Comparison of ENCODE assay signal across 20 cellular contexts in the genomic region with DNA sequence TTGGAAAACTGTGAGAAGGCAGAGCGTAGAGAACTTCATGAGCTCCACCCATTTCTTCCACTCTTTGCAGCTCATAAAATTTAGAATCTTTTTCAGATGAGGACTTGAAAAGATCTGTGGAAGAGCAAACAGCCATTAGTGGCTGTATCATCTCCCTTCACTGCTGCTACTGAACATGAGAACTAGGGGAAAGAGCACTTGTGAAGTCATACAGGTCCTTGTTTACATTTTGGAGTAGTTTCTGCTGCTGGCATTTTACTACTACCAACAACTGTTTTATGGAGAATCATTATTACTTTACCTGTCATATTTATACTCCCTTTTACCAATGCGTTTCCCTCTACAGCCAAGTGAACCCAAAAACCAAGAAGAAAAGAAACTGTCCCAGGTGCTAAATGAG. TPM values are rescaled to one million over a fixed set of nuclear protein-coding genes. Genes with fewer than 3 reads are reported as not detected.
DNase-seq lines count a peak whose midpoint lies in the region; ATAC-seq and TF ChIP-seq lines count a peak whose summit lies in the region.
"Had no signal": no experiment of that assay in that cellular context is flagged by ENCODE, and none has a peak within 500 bp of the region (broad histone marks: within the 10 kb centered on the region; RNA-seq: fewer than 3 reads in every experiment).

No MANE protein-coding gene starts in this region.

- H3K9me2 ChIP-seq in PC-3 (replicated peaks; ENCODE audit: low read length), result no peaks in the 10 kb centered on the region

- DNase-seq in DMS53 (lab: John Stamatoyannopoulos, UW), result peak; percentile 1
- DNase-seq in DMS53 treated with DMSO at 0.1 percent for 48 hours (lab: John Stamatoyannopoulos, UW; ENCODE audit: unreplicated experiment), result no peak
- DNase-seq in DMS79 treated with DMSO at 0.1 percent for 48 hours (lab: John Stamatoyannopoulos, UW), result peak; percentile 82
- peak; percentile 16 for DNase-seq in PC-3
- no peak for DNase-seq in left colon
- DNase-seq in mesenteric fat pad (ENCODE audit: low spot score), result no peak
- DNase-seq in NAMALWA (ENCODE audit: low spot score), result no peak
- DNase-seq: AML-193, Kasumi-1, NCI-H1694 treated with DMSO at 0.1 percent for 48 hours, NCI-H2171 treated with DMSO at 0.1 percent for 48 hours, NCI-H526 treated with DMSO at 0.1 percent for 48 hours, RPMI8226, SHP77 treated with DMSO at 0.1 percent for 48 hours, SW 1271, T-helper 17 cell had no signal

- no peaks in the 10 kb centered on the region for H3K79me2 ChIP-seq in PC-3 (ENCODE audit: low read length)

- no TSS peak for BruUV-seq in PC-3 (replicated peaks; lab: Mats Ljungman, UMichigan)

- H3F3A ChIP-seq in PC-3 (ENCODE audit: low read length, unreplicated experiment), result no peaks in the 10 kb centered on the region

- H3K4me1 ChIP-seq in PC-3 (ENCODE audit: insufficient read depth, low read length), result no peaks in the 10 kb centered on the region

- ATAC-seq in PC-3, result peak; percentile 48
- peak; percentile 52 for ATAC-seq in left colon
- ATAC-seq in GM18909 (IDR thresholded peaks at IDR 0.05; ENCODE audit: poor library complexity, unreplicated experiment), result no peak

- no peak overlapping the region for H3K9ac ChIP-seq in PC-3 (ENCODE audit: low read length)

- H3K36me3 ChIP-seq in PC-3 (ENCODE audit: low read depth, low read length), result no peaks in the 10 kb centered on the region

- no peaks in the 10 kb centered on the region for H4K20me1 ChIP-seq in PC-3 (ENCODE audit: low read length)

- H3K9me3 ChIP-seq in PC-3 (ENCODE audit: low read length), result no peaks in the 10 kb centered on the region

- H3K4me3 ChIP-seq in PC-3 (ENCODE audit: low read length), result no peak overlapping the region
- H3K4me3 ChIP-seq: SK-N-MC had no signal

- no peak overlapping the region for H3K4me2 ChIP-seq in PC-3 (ENCODE audit: low read length)

- POLR2A ChIA-PET in PC-3 (lab: Charles Lee; ENCODE audit: unreplicated experiment), result no interaction called here

- no peak overlapping the region for H2AFZ ChIP-seq in PC-3 (ENCODE audit: low read length)

- intact Hi-C loops in PC-3 (cut with micrococcal nuclease), result no loop called here
- intact Hi-C loops in left colon (cut with DNase I, micrococcal nuclease), result no loop called here

- no peak for TF ChIP-seq CTCF in PC-3 (conservative IDR thresholded peaks at IDR 0.05; ENCODE audit: low read depth, low read length)

- CTCF ChIA-PET in PC-3 (lab: Charles Lee), result interaction anchor here (0.6 kb wide), 1 partner anchor 14 kb away, joined by 3 read pairs; no protein-coding TSS in a partner anchor

- peaks cover 41% of the 10 kb centered on the region for H3K27me3 ChIP-seq in PC-3 (ENCODE audit: low read length)

- H3K27ac ChIP-seq in PC-3 (ENCODE audit: low read length), result no peak overlapping the region
- H3K27ac ChIP-seq: SK-N-MC had no signal

RNA-seq across cellular contexts. Expression of gene RPGRIP1, which starts 41.0 kb away (rescaled TPM):
- total RNA-seq in PC-3 (2014; rRNA removed) (0.33 TPM in 1 of 2 replicates, not detected in the other), left colon (under 1 TPM in 1 of 2 donors, not detected in 1; 0.17 TPM), mesenteric fat pad (0.80 TPM)
- total RNA-seq: H4, MCF 10A had no signal

RNA-seq across cellular contexts. Expression of gene HNRNPC, which starts 51.7 kb away (rescaled TPM):
- 682 and 772 TPM in 2 replicates for total RNA-seq in PC-3 (2014; rRNA removed)
- 100 to 1,000 TPM; 251 to 271 TPM for total RNA-seq in left colon
- total RNA-seq in mesenteric fat pad, result 330 TPM

Comparison
In these comparisons a context has a peak if more than half of its experiments do, and no peak if none do; other contexts are left out.
1. DNase-seq: peak in DMS53 (single experiment), DMS79 treated with DMSO at 0.1 percent for 48 hours (single experiment) and PC-3 (single experiment); none in DMS53 treated with DMSO at 0.1 percent for 48 hours (single experiment), left colon (0 of 2), mesenteric fat pad (single experiment) and NAMALWA (single experiment).